Comparison of ENCODE assay signal across 17 cellular contexts in genomic region chr12:7899755-7900154, GRCh38. TPM values are rescaled to one million over a fixed set of nuclear protein-coding genes. Genes with fewer than 3 reads are reported as not detected.
"Had no signal": no experiment of that assay in that cellular context is flagged by ENCODE, and none has a peak within 500 bp of the region (broad histone marks: within the 10 kb centered on the region; RNA-seq: fewer than 3 reads in every experiment).

No MANE protein-coding gene starts in this region.

- H3K36me3 ChIP-seq: adrenal gland, brain microvascular endothelial cell, gastrocnemius medialis, left ventricle myocardium inferior, ovary, stomach had no signal

- H3K4me1 ChIP-seq: adrenal gland, gastrocnemius medialis, left ventricle myocardium inferior had no signal

- H3K27ac ChIP-seq: adrenal gland, brain microvascular endothelial cell, gastrocnemius medialis, left ventricle myocardium inferior, ovary, stomach had no signal

- H3K27me3 ChIP-seq: adrenal gland, brain microvascular endothelial cell, gastrocnemius medialis, ovary, stomach had no signal

- H3K9me3 ChIP-seq: adrenal gland, gastrocnemius medialis, left ventricle myocardium inferior, ovary, stomach had no signal

- H3K9me3 Mint-ChIP-seq: activated T-helper 1 cell treated with anti-CD3 and anti-CD28 coated beads, Interleukin-12 subunit alpha, Interleukin-12 subunit beta, Interleukin-2, Interleukin-4 antibody, amounts not matched to agents 30 ng/mL and 10 ng/mL and 1 ng/mL, durations not matched to agents 14 hours and 24 hours and 36 hours; endodermal cell; nephron progenitor cell; T-helper 1 cell treated with Interleukin-12 subunit alpha and Interleukin-12 subunit beta and Interleukin-4 antibody, amounts not matched to agents 30 μg/mL and 1 μg/mL, for 36 hours had no signal

- DNase-seq: activated CD4-positive, alpha-beta T cell treated with anti-CD3 and anti-CD28 coated beads for 48 hours; activated naive CD4-positive, alpha-beta T cell treated with Interleukin-2 at 50 U/mL for 16 hours; adrenal gland; brain microvascular endothelial cell; cerebellar nuclear complex; dermis blood vessel endothelial cell; endodermal cell; erythroblast; gastrocnemius medialis; left ventricle myocardium inferior; nephron progenitor cell; ovary; stimulated activated CD4-positive, alpha-beta T cell treated with anti-CD3 and anti-CD28 coated beads, Interleukin-4, amount 100 ng/mL, for 4 hours; stomach had no signal

- H3K4me3 Mint-ChIP-seq: activated T-helper 1 cell treated with anti-CD3 and anti-CD28 coated beads, Interleukin-12 subunit alpha, Interleukin-12 subunit beta, Interleukin-2, Interleukin-4 antibody, amounts not matched to agents 30 ng/mL and 10 ng/mL and 1 ng/mL, durations not matched to agents 14 hours and 24 hours and 36 hours; endodermal cell; nephron progenitor cell; T-helper 1 cell treated with Interleukin-12 subunit alpha and Interleukin-12 subunit beta and Interleukin-4 antibody, amounts not matched to agents 30 μg/mL and 1 μg/mL, for 36 hours had no signal

- H3K4me3 ChIP-seq: adrenal gland, gastrocnemius medialis, left ventricle myocardium inferior, ovary, stomach had no signal

- H3K27ac Mint-ChIP-seq: activated T-helper 1 cell treated with anti-CD3 and anti-CD28 coated beads, Interleukin-12 subunit alpha, Interleukin-12 subunit beta, Interleukin-2, Interleukin-4 antibody, amounts not matched to agents 30 ng/mL and 10 ng/mL and 1 ng/mL, durations not matched to agents 14 hours and 24 hours and 36 hours; endodermal cell; nephron progenitor cell; T-helper 1 cell treated with Interleukin-12 subunit alpha and Interleukin-12 subunit beta and Interleukin-4 antibody, amounts not matched to agents 30 μg/mL and 1 μg/mL, for 36 hours had no signal

- ATAC-seq: gastrocnemius medialis had no signal

RNA-seq across cellular contexts. Expression of gene SLC2A14, which starts 27.0 kb away (rescaled TPM):
- total RNA-seq: dermis blood vessel endothelial cell, gastrocnemius medialis, left ventricle myocardium inferior, renal cortical epithelial cell, stomach had no signal
